Comparison of ENCODE assay signal across 8 cellular contexts in genomic region chr17:61862105-61862574, GRCh38. TPM values are rescaled to one million over a fixed set of nuclear protein-coding genes. Genes with fewer than 3 reads are reported as not detected.
DNase-seq lines count a peak whose midpoint lies in the region; ATAC-seq and TF ChIP-seq lines count a peak whose summit lies in the region.

No MANE protein-coding gene starts in this region.

- no peaks in the 10 kb centered on the region for H3K9me3 ChIP-seq in BE2C
- H3K9me3 ChIP-seq in iPS-15b (ENCODE audit: control insufficient read depth, insufficient read depth, low read length): no peaks in the 10 kb centered on the region

- no peaks in the 10 kb centered on the region for H3K27me3 Mint-ChIP-seq in HFFc6 (ENCODE audit: insufficient read depth)

- H3K9ac ChIP-seq in iPS-15b (ENCODE audit: low read depth, low read length): peak overlapping the region; percentile 95

- H3K27ac Mint-ChIP-seq in HFFc6: peak overlapping the region; percentile 94

- H3K27me3 ChIP-seq in BE2C: no peaks in the 10 kb centered on the region
- no peaks in the 10 kb centered on the region for H3K27me3 ChIP-seq in iPS-15b (ENCODE audit: control insufficient read depth, insufficient read depth, low read length)

- ATAC-seq in HG02798 (IDR thresholded peaks at IDR 0.05; ENCODE audit: poor library complexity, unreplicated experiment): no peak
- ATAC-seq in GM18520 (IDR thresholded peaks at IDR 0.05; ENCODE audit: unreplicated experiment): no peak
- no peak for ATAC-seq in HG03135 (IDR thresholded peaks at IDR 0.05; ENCODE audit: unreplicated experiment)
- ATAC-seq in GM18519 (IDR thresholded peaks at IDR 0.05; ENCODE audit: low FRiP score, unreplicated experiment): no peak

- DNase-seq in BE2C: no peak
- no peak for DNase-seq in HFFc6

- H3K36me3 ChIP-seq in BE2C: peaks cover 6% of the 10 kb centered on the region
- peaks cover 3% of the 10 kb centered on the region for H3K36me3 ChIP-seq in iPS-15b (ENCODE audit: control insufficient read depth, insufficient read depth, low read length)

- TF ChIP-seq CTCF in BE2C (IDR thresholded peaks at IDR 0.05; ENCODE audit: low read depth, low read length): no peak
- no peak for TF ChIP-seq CTCF in HFFc6 (IDR thresholded peaks at IDR 0.05)
- TF ChIP-seq CTCF in WI38 (IDR thresholded peaks at IDR 0.05; ENCODE audit: low read depth, low read length): no peak

- H3K4me3 Mint-ChIP-seq in HFFc6: peak overlapping the region; percentile 95

- H3K4me1 ChIP-seq in BE2C (peaks cover 6% of the 10 kb centered on the region; the same call in 1 of the 2 replicates), iPS-15b (ENCODE audit: control insufficient read depth, insufficient read depth, low read length) (peaks cover 9% of the 10 kb centered on the region)

- H3K4me3 ChIP-seq in BE2C (ENCODE audit: low read depth, low read length): peak overlapping the region; percentile 85
- peak overlapping the region; percentile 85 for H3K4me3 ChIP-seq in WI38 (ENCODE audit: low read depth, low read length)
- peak overlapping the region; percentile 73 for H3K4me3 ChIP-seq in iPS-15b (ENCODE audit: low read depth, low read length)

- H3K9me3 Mint-ChIP-seq in HFFc6: no peaks in the 10 kb centered on the region

- no peaks in the 10 kb centered on the region; the same call in 1 of the 2 replicates for H3K36me3 Mint-ChIP-seq in HFFc6 (ENCODE audit: low read depth)

- H3K4me1 Mint-ChIP-seq in HFFc6 (ENCODE audit: low read depth): peaks cover 41% of the 10 kb centered on the region

RNA-seq across cellular contexts. Expression of gene BRIP1, which starts 1.2 kb away (rescaled TPM):
- 0.94 TPM for polyA plus RNA-seq in BE2C (2012; ENCODE audit: insufficient read depth, insufficient read length, low read depth)
- total RNA-seq in HFFc6 (2021; fragmentation: NEBNext Ultra II Directional; extraction: Animal tissue kit (Norgen Biotek cat#: 25700)): 1 to 10 TPM; 4.6 to 9.7 (median 8.5) TPM
